ENCODE assay signal across 7 cellular contexts in genomic region chr5:159049844-159050318, GRCh38. TPM values are rescaled to one million over a fixed set of nuclear protein-coding genes. Genes with fewer than 3 reads are reported as not detected.
DNase-seq lines count a peak whose midpoint lies in the region; ATAC-seq and TF ChIP-seq lines count a peak whose summit lies in the region.

No MANE protein-coding gene starts in this region.

- H3K9me2 ChIP-seq in HCT116 (ENCODE audit: insufficient read depth): no peaks in the 10 kb centered on the region

- no peak for TF ChIP-seq POLR2A in HCT116 (IDR thresholded peaks at IDR 0.05; ENCODE audit: borderline replicate concordance, extremely low read depth, insufficient read depth, insufficient read length)

- POLR2A ChIA-PET in HCT116 (lab: Charles Lee): no interaction called here
- POLR2A ChIA-PET in activated naive CD8-positive, alpha-beta T cell treated with anti-CD3 and anti-CD28 coated beads, Interleukin-2, amount 10 ng/mL, durations not matched to agents 7 days and 5 days (lab: Charles Lee): no interaction called here

- no peak overlapping the region for H2AFZ ChIP-seq in HCT116 (ENCODE audit: low read depth, low read length, poor library complexity, severe bottlenecking)

- H3K9me3 Mint-ChIP-seq in activated naive CD8-positive, alpha-beta T cell treated with anti-CD3 and anti-CD28 coated beads, Interleukin-2, amount 10 ng/mL, durations not matched to agents 7 days and 5 days: no peaks in the 10 kb centered on the region

- H4K20me1 ChIP-seq in HCT116 (ENCODE audit: insufficient read depth): no peaks in the 10 kb centered on the region

- H3K9me3 ChIP-seq in HCT116 (ENCODE audit: control insufficient read depth in 1 of 2, insufficient read depth in 1 of 2, low read depth in 1 of 2, low read length in 2 of 2) (no peaks in the 10 kb centered on the region), tibial artery (no peaks in the 10 kb centered on the region)

- H3K4me2 ChIP-seq in HCT116 (ENCODE audit: low read length): no peak overlapping the region

- no peak overlapping the region for H3K9ac ChIP-seq in HCT116 (ENCODE audit: low read length)

- CTCF ChIA-PET in HCT116 (lab: Charles Lee): no interaction called here

- H3K36me3 Mint-ChIP-seq in activated naive CD8-positive, alpha-beta T cell treated with anti-CD3 and anti-CD28 coated beads, Interleukin-2, amount 10 ng/mL, durations not matched to agents 7 days and 5 days: no peaks in the 10 kb centered on the region

- H3K27me3 ChIP-seq in HCT116 (ENCODE audit: insufficient read depth, low read length): peaks cover 78% of the 10 kb centered on the region
- no peaks in the 10 kb centered on the region for H3K27me3 ChIP-seq in tibial artery

- intact Hi-C loops in HCT116 (cut with micrococcal nuclease) (no loop called here), tibial artery (cut with DNase I; ENCODE audit: low total_unique reads) (loop anchor here (5.0 kb wide), 1 partner anchor 47 kb away; the partner anchor contains the start of gene EBF1)

- H3K4me1 ChIP-seq in HCT116 (ENCODE audit: control insufficient read depth in 1 of 2, insufficient read depth in 2 of 2, low read length in 2 of 2) (no peaks in the 10 kb centered on the region), tibial artery (peaks cover 0 to 90% (median 34%) of the 10 kb centered on the region in 4 donors)

- H3K36me3 ChIP-seq in HCT116 (ENCODE audit: control insufficient read depth in 1 of 2, insufficient read depth in 2 of 2, low read length in 2 of 2) (no peaks in the 10 kb centered on the region), tibial artery (no peaks in the 10 kb centered on the region)

- DNase-seq in HCT116 (ENCODE audit: low read depth, low spot score) (no peak), left kidney (ENCODE audit: low read depth, low spot score) (peak; percentile 68), tibial artery (no peak)
- DNase-seq in activated naive CD8-positive, alpha-beta T cell treated with anti-CD3 and anti-CD28 coated beads, Interleukin-2, amount 10 ng/mL, durations not matched to agents 7 days and 5 days: no peak
- no peak for DNase-seq in stimulated activated CD4-positive, alpha-beta T cell treated with anti-CD3 and anti-CD28 coated beads, Interleukin-15, amount 100 ng/mL, for 24 hours

- TF ChIP-seq CTCF in HCT116 (IDR thresholded peaks at IDR 0.05 in 2 of 3, conservative IDR thresholded peaks at IDR 0.05 in 1 of 3; ENCODE audit: borderline replicate concordance in 1 of 3, insufficient read depth in 1 of 3, low read depth in 2 of 3, low read length in 2 of 3) (0 out of 6 replicates have a peak, but pooled peaks of 1 of the 3 experiments have one; percentile 9), tibial artery (IDR thresholded peaks at IDR 0.05) (peak; percentile 61 to 71)

- H3K4me3 ChIP-seq in HCT116 (replicated peaks in 1 of 2; ENCODE audit: low read depth in 1 of 2, low read length in 2 of 2) (no peak overlapping the region), tibial artery (peak overlapping the region; percentile 45 to 52)

- H3K27ac ChIP-seq in HCT116 (ENCODE audit: low read depth, low read length) (no peak overlapping the region), tibial artery (peak overlapping the region; percentile 87 to 89)

- H3K4me3 Mint-ChIP-seq in activated naive CD8-positive, alpha-beta T cell treated with anti-CD3 and anti-CD28 coated beads, Interleukin-2, amount 10 ng/mL, durations not matched to agents 7 days and 5 days: peak overlapping the region; percentile 8

- no peaks in the 10 kb centered on the region for H3K79me2 ChIP-seq in HCT116 (ENCODE audit: insufficient read depth, low read length)

- no TSS peak for BruUV-seq in HCT116 (replicated peaks; lab: Mats Ljungman, UMichigan)

- ATAC-seq in HCT116 (peak; percentile 42; the same call in 1 of the 2 replicates), esophagus mucosa (no peak), GM18519 (IDR thresholded peaks at IDR 0.05; ENCODE audit: low FRiP score, unreplicated experiment) (no peak)
- no peak for ATAC-seq in activated naive CD8-positive, alpha-beta T cell treated with anti-CD3 and anti-CD28 coated beads, Interleukin-2, amount 10 ng/mL, durations not matched to agents 7 days and 5 days (ENCODE audit: low read depth)

- peak; percentile 26 for TF ChIP-seq RAD21 in HCT116 (IDR thresholded peaks at IDR 0.05; ENCODE audit: low read depth)

- RAD21 ChIA-PET in HCT116 (lab: Charles Lee; ENCODE audit: low non-redundant PET in 1 of 2, low total read pairs in 2 of 2, uncharacterized antibody in 2 of 2, unreplicated experiment in 2 of 2): no interaction called here

- no peak overlapping the region for H3K27ac Mint-ChIP-seq in activated naive CD8-positive, alpha-beta T cell treated with anti-CD3 and anti-CD28 coated beads, Interleukin-2, amount 10 ng/mL, durations not matched to agents 7 days and 5 days

- peaks cover 2% of the 10 kb centered on the region for H3K4me1 Mint-ChIP-seq in activated naive CD8-positive, alpha-beta T cell treated with anti-CD3 and anti-CD28 coated beads, Interleukin-2, amount 10 ng/mL, durations not matched to agents 7 days and 5 days

- peaks cover 77% of the 10 kb centered on the region for H3K27me3 Mint-ChIP-seq in activated naive CD8-positive, alpha-beta T cell treated with anti-CD3 and anti-CD28 coated beads, Interleukin-2, amount 10 ng/mL, durations not matched to agents 7 days and 5 days

TF ChIP-seq in HCT116, 20 proteins besides CTCF, POLR2A, EP300 and RAD21:
- TF ChIP-seq JUND (IDR thresholded peaks at IDR 0.05) (no peak), MAX (IDR thresholded peaks at IDR 0.05) (no peak), REST (IDR thresholded peaks at IDR 0.05; ENCODE audit: low read depth) (no peak), ZFX (IDR thresholded peaks at IDR 0.05) (no peak)

RNA-seq across cellular contexts. Expression of gene EBF1, which starts 49.8 kb away (rescaled TPM):
- total RNA-seq in HCT116 (2021; ENCODE audit: unreplicated experiment) (0.30 TPM), esophagus mucosa (2.3 TPM)
- polyA plus RNA-seq in HCT116 (2012): not detected in 2 replicates
- under 1 TPM; 0.17 to 0.48 TPM for total RNA-seq in activated naive CD8-positive, alpha-beta T cell treated with anti-CD3 and anti-CD28 coated beads, Interleukin-2, amount 10 ng/mL, durations not matched to agents 7 days and 5 days

Comparison
In these comparisons a context has a peak if more than half of its experiments do, and no peak if none do; other contexts are left out.
1. H3K4me3 ChIP-seq: peak in tibial artery (2 of 2); none in HCT116 (0 of 2).